In the genomic region with DNA sequence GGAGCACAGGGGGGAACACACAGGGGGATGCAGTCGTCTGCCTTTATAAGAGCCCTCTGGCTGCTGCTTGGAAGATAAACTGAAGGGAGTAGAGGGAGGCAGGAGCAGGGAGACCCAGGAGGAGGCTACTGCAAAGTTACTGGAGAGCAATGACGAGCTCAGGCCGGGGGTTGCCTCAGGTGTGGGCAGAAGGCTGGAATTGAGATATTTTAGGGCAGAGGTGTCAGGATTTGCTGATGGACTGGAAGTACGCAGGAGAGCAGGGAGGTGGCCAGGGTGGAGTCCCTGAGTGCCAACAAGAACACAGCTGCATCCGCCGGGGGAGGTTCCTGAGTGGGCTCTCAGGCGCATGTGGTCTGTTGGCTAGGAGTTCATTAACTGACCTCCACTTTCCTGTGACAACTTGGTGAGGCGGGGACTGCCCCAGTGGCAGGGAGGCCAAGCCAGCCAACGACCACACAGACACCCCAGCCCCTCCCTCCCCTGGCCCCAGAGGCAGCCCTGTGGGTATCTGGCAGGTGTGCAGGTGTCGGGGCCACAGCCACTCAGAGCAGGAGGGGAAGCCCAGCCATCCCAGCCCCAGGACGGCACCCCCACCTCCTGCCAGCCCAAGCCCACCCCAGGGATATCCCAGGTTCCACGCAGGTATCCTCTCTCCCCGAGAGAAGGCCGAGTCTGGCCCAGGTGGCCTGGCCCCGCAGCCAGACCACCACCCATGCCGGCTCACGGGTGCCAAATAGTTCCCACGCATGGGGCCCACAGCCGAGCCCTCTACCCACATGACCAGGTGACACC, we compare ENCODE assay signal across 16 cellular contexts.
A peak's percentile ranks its signal among the peaks of the same experiment; 100 is the strongest.
DNase-seq lines count a peak whose midpoint lies in the region; ATAC-seq and TF ChIP-seq lines count a peak whose summit lies in the region.
"Had no signal": no experiment of that assay in that cellular context is flagged by ENCODE, and none has a peak within 500 bp of the region (broad histone marks: within the 10 kb centered on the region; RNA-seq: fewer than 3 reads in every experiment).

No MANE protein-coding gene starts in this region.

- H3K27me3 Mint-ChIP-seq in MCF 10A (ENCODE audit: insufficient read depth, unreplicated experiment) (no peaks in the 10 kb centered on the region), activated B cell treated with CpG ODN at 0.5 μM for 24 hours (no peaks in the 10 kb centered on the region)
- H3K27me3 Mint-ChIP-seq: activated CD8-positive, alpha-beta memory T cell treated with anti-CD3 and anti-CD28 coated beads, Interleukin-2, amount 10 ng/mL, durations not matched to agents 7 days and 5 days; progenitor cell of endocrine pancreas had no signal

- H3K36me3 Mint-ChIP-seq in MCF 10A (ENCODE audit: insufficient read depth, unreplicated experiment) (peaks cover 44% of the 10 kb centered on the region), activated B cell treated with CpG ODN at 0.5 μM for 24 hours (ENCODE audit: low read depth) (peaks cover 64% of the 10 kb centered on the region)

- no TSS peak for BruUV-seq in MCF 10A (replicated peaks; lab: Mats Ljungman, UMichigan)

- H3K4me3 ChIP-seq in breast epithelium = no peak overlapping the region
- no peak overlapping the region for H3K4me3 ChIP-seq in spleen
- H3K4me3 ChIP-seq in foreskin fibroblast (ENCODE audit: low read depth in 1 of 2, low read length in 2 of 2) = no peak overlapping the region

- H3K9me3 Mint-ChIP-seq in MCF 10A (ENCODE audit: unreplicated experiment) = no peaks in the 10 kb centered on the region
- H3K9me3 Mint-ChIP-seq in activated B cell treated with CpG ODN at 0.5 μM for 24 hours = peaks cover 5% of the 10 kb centered on the region
- H3K9me3 Mint-ChIP-seq: endodermal cell had no signal

- H3K36me3 ChIP-seq in breast epithelium (no peaks in the 10 kb centered on the region), spleen (peaks cover 0 to 92% (median 29%) of the 10 kb centered on the region in 6 donors)

- H3K27ac Mint-ChIP-seq in MCF 10A (ENCODE audit: low read depth, unreplicated experiment) = no peak overlapping the region
- H3K27ac Mint-ChIP-seq in activated B cell treated with CpG ODN at 0.5 μM for 24 hours = peak overlapping the region; percentile 61
- H3K27ac Mint-ChIP-seq: activated CD8-positive, alpha-beta memory T cell treated with anti-CD3 and anti-CD28 coated beads, Interleukin-2, amount 10 ng/mL, durations not matched to agents 7 days and 5 days; endodermal cell; progenitor cell of endocrine pancreas had no signal

- H3K4me3 Mint-ChIP-seq in MCF 10A (ENCODE audit: unreplicated experiment) = no peak overlapping the region
- H3K4me3 Mint-ChIP-seq in activated B cell treated with CpG ODN at 0.5 μM for 24 hours = no peak overlapping the region
- H3K4me3 Mint-ChIP-seq: activated CD8-positive, alpha-beta memory T cell treated with anti-CD3 and anti-CD28 coated beads, Interleukin-2, amount 10 ng/mL, durations not matched to agents 7 days and 5 days; endodermal cell had no signal

- H3K9me3 ChIP-seq in breast epithelium (no peaks in the 10 kb centered on the region), spleen (peaks cover 0 to 9% (median 0%) of the 10 kb centered on the region in 8 donors)

- CTCF ChIA-PET in MCF 10A (lab: Yijun Ruan, JAX) = no interaction called here
- CTCF ChIA-PET in activated B cell treated with CpG ODN at 0.5 μM for 24 hours (lab: Charles Lee) = no interaction called here

- TF ChIP-seq CTCF in breast epithelium (IDR thresholded peaks at IDR 0.05) = no peak
- TF ChIP-seq CTCF in MCF 10A (IDR thresholded peaks at IDR 0.05; ENCODE audit: unreplicated experiment) = no peak
- no peak for TF ChIP-seq CTCF in activated B cell treated with CpG ODN at 0.5 μM for 24 hours (IDR thresholded peaks at IDR 0.05)
- TF ChIP-seq CTCF in spleen (IDR thresholded peaks at IDR 0.05 in 8 of 11, conservative IDR thresholded peaks at IDR 0.05 in 3 of 11) = no peak
- no peak for TF ChIP-seq CTCF in foreskin fibroblast (IDR thresholded peaks at IDR 0.05; ENCODE audit: low read depth, low read length)

- DNase-seq in breast epithelium (ENCODE audit: low spot score in 2 of 2) = no peak
- DNase-seq in MCF 10A (ENCODE audit: unreplicated experiment) = no peak
- no peak for DNase-seq in activated B cell treated with CpG ODN at 0.5 μM for 24 hours
- DNase-seq in spleen = peak; percentile 83
- no peak for DNase-seq in foreskin fibroblast
- no peak for DNase-seq in Ammon's horn (ENCODE audit: low spot score)
- DNase-seq in NCI-H446 (lab: John Stamatoyannopoulos, UW) = no peak
- DNase-seq: activated CD8-positive, alpha-beta memory T cell treated with anti-CD3 and anti-CD28 coated beads, Interleukin-2, amount 10 ng/mL, durations not matched to agents 7 days and 5 days; amygdala; endodermal cell; head of caudate nucleus; KBM-7; stimulated activated CD4-positive, alpha-beta T cell treated with anti-CD3 and anti-CD28 coated beads, Interleukin-4, amount 100 ng/mL, for 24 hours; T-helper 9 cell had no signal

- intact Hi-C loops in breast epithelium (cut with DNase I; ENCODE audit: low total_unique reads) (no loop called here), MCF 10A (cut with micrococcal nuclease) (no loop called here), activated B cell treated with CpG ODN at 0.5 μM for 24 hours (cut with micrococcal nuclease) (no loop called here), spleen (cut with DNase I; ENCODE audit: low total_unique reads) (no loop called here)

- peak overlapping the region; percentile 54 to 80 for H3K27ac ChIP-seq in breast epithelium
- H3K27ac ChIP-seq in spleen = peak overlapping the region in 5 of 8 donors; percentile 48 to 69 (median 58)

- H3K4me1 Mint-ChIP-seq in MCF 10A (ENCODE audit: insufficient read depth, unreplicated experiment) (peaks cover 24% of the 10 kb centered on the region), activated B cell treated with CpG ODN at 0.5 μM for 24 hours (peaks cover 60% of the 10 kb centered on the region)
- H3K4me1 Mint-ChIP-seq: endodermal cell had no signal

- peak; percentile 39 for ATAC-seq in GM21825 (IDR thresholded peaks at IDR 0.05; ENCODE audit: unreplicated experiment)
- ATAC-seq in activated B cell treated with CpG ODN at 0.5 μM for 24 hours (ENCODE audit: low read depth) = no peak
- ATAC-seq: activated CD8-positive, alpha-beta memory T cell treated with anti-CD3 and anti-CD28 coated beads, Interleukin-2, amount 10 ng/mL, durations not matched to agents 7 days and 5 days had no signal

- peaks cover 0 to 19% of the 10 kb centered on the region in 2 donors for H3K4me1 ChIP-seq in breast epithelium
- H3K4me1 ChIP-seq in spleen = peaks cover 22 to 89% (median 65%) of the 10 kb centered on the region in 6 donors

- no peaks in the 10 kb centered on the region for H3K27me3 ChIP-seq in breast epithelium
- no peaks in the 10 kb centered on the region for H3K27me3 ChIP-seq in spleen (replicated peaks in 1 of 7)

- 57 to 84% (median 72%) methylated on average over 14 to 19 of the region's 19 CpGs for WGBS in spleen, 5 donors

- POLR2A ChIA-PET in MCF 10A (lab: Yijun Ruan, JAX) = no interaction called here
- POLR2A ChIA-PET in activated B cell treated with CpG ODN at 0.5 μM for 24 hours (lab: Charles Lee) = interaction anchor here (1.2 to 1.7 kb wide), 2 partner anchors 16 to 29 kb away, joined by 3 to 4 read pairs; no protein-coding TSS in a partner anchor

- TF ChIP-seq POLR2A in breast epithelium (IDR thresholded peaks at IDR 0.05) (no peak), spleen (IDR thresholded peaks at IDR 0.05) (no peak)
